1 cellular context compared by ENCODE assay signal in the genomic region with DNA sequence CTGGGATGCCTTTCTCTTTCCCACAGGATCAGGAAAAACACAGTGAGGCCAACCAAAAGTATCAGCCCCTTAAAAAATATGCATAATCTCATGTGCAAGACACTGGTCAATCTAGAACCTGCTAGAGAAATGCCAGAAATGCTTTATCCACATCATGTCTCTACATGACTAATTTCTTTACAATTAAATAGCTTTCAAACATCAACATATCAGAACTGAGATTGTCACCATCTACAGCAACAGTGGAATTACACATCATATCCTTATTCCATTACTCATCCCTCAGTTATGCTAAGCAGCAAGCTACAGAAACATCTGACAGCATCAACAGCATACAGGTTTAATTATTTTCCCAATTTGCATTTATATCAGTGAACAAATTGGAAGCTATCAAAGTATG.
TF ChIP-seq lines count a peak whose summit lies in the region.

No MANE protein-coding gene starts in this region.

TF ChIP-seq in GM12878, 131 proteins besides CTCF, POLR2A, EP300 and RAD21 (continued from another document):
- TF ChIP-seq, protein P1, sequence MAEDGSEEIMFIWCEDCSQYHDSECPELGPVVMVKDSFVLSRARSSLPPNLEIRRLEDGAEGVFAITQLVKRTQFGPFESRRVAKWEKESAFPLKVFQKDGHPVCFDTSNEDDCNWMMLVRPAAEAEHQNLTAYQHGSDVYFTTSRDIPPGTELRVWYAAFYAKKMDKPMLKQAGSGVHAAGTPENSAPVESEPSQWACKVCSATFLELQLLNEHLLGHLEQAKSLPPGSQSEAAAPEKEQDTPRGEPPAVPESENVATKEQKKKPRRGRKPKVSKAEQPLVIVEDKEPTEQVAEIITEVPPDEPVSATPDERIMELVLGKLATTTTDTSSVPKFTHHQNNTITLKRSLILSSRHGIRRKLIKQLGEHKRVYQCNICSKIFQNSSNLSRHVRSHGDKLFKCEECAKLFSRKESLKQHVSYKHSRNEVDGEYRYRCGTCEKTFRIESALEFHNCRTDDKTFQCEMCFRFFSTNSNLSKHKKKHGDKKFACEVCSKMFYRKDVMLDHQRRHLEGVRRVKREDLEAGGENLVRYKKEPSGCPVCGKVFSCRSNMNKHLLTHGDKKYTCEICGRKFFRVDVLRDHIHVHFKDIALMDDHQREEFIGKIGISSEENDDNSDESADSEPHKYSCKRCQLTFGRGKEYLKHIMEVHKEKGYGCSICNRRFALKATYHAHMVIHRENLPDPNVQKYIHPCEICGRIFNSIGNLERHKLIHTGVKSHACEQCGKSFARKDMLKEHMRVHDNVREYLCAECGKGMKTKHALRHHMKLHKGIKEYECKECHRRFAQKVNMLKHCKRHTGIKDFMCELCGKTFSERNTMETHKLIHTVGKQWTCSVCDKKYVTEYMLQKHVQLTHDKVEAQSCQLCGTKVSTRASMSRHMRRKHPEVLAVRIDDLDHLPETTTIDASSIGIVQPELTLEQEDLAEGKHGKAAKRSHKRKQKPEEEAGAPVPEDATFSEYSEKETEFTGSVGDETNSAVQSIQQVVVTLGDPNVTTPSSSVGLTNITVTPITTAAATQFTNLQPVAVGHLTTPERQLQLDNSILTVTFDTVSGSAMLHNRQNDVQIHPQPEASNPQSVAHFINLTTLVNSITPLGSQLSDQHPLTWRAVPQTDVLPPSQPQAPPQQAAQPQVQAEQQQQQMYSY (CRISPR knock-in tag; IDR thresholded peaks at IDR 0.05): no peak
- TF ChIP-seq MXI1 (IDR thresholded peaks at IDR 0.05; ENCODE audit: low read depth, low read length): no peak
- no peak for TF ChIP-seq SP1 (IDR thresholded peaks at IDR 0.05; ENCODE audit: low read depth, low read length)
- TF ChIP-seq FOXM1 (IDR thresholded peaks at IDR 0.05; ENCODE audit: low read depth, low read length): no peak
- no peak for TF ChIP-seq STAT1 (conservative IDR thresholded peaks at IDR 0.05)
- TF ChIP-seq JUNB (IDR thresholded peaks at IDR 0.05): no peak
- TF ChIP-seq KLF5 (IDR thresholded peaks at IDR 0.05; ENCODE audit: partially characterized antibody): no peak
- TF ChIP-seq ZNF207 (IDR thresholded peaks at IDR 0.05; ENCODE audit: borderline replicate concordance): no peak
- TF ChIP-seq TCF3 (IDR thresholded peaks at IDR 0.05; ENCODE audit: borderline replicate concordance, insufficient read depth, low read depth, low read length): no peak
- no peak for TF ChIP-seq EED (IDR thresholded peaks at IDR 0.05; ENCODE audit: low read depth)
- TF ChIP-seq MTA2 (IDR thresholded peaks at IDR 0.05; ENCODE audit: low read depth): no peak
